Comparison of ENCODE assay signal across 22 cellular contexts in genomic region chr15:81877533-81878227, GRCh38.
DNase-seq lines count a peak whose midpoint lies in the region; ATAC-seq and TF ChIP-seq lines count a peak whose summit lies in the region.
"Had no signal": no experiment of that assay in that cellular context is flagged by ENCODE, and none has a peak within 500 bp of the region (broad histone marks: within the 10 kb centered on the region; RNA-seq: fewer than 3 reads in every experiment).

No MANE protein-coding gene starts in this region.

- H4K20me1 ChIP-seq in osteoblast (ENCODE audit: insufficient read depth, low read length): no peaks in the 10 kb centered on the region

- intact Hi-C loops in activated T-helper 2 cell treated with anti-CD3 and anti-CD28 coated beads, Interferon-gamma antibody, Interleukin-2, Interleukin-4, amounts not matched to agents 10 μg/mL and 5 μg/mL and 100 μg/mL, durations not matched to agents 14 hours and 24 hours and 36 hours (cut with micrococcal nuclease): no loop called here

- H3K36me3 Mint-ChIP-seq in chondrocyte (ENCODE audit: low read depth): peaks cover 1% of the 10 kb centered on the region
- no peaks in the 10 kb centered on the region for H3K36me3 Mint-ChIP-seq in activated T-helper 2 cell treated with anti-CD3 and anti-CD28 coated beads, Interferon-gamma antibody, Interleukin-2, Interleukin-4, amounts not matched to agents 10 μg/mL and 5 μg/mL and 100 μg/mL, durations not matched to agents 14 hours and 24 hours and 36 hours (ENCODE audit: low read depth)
- H3K36me3 Mint-ChIP-seq: activated naive CD8-positive, alpha-beta T cell treated with anti-CD3 and anti-CD28 coated beads for 36 hours; naive thymus-derived CD4-positive, alpha-beta T cell had no signal

- peak overlapping the region; percentile 5 for H3K27ac ChIP-seq in HUES48 (ENCODE audit: low read depth, low read length)
- H3K27ac ChIP-seq in osteoblast (ENCODE audit: low read depth, low read length): no peak overlapping the region
- H3K27ac ChIP-seq: KMS-11, left lung, right lobe of liver, testis had no signal

- no peaks in the 10 kb centered on the region for H3K36me3 ChIP-seq in HUES48 (ENCODE audit: control insufficient read depth, insufficient read depth, low read length)
- H3K36me3 ChIP-seq in osteoblast (ENCODE audit: insufficient read depth, low read length): no peaks in the 10 kb centered on the region
- H3K36me3 ChIP-seq: left lung, right lobe of liver had no signal

- no peaks in the 10 kb centered on the region for H3K9me3 ChIP-seq in HUES48 (ENCODE audit: control insufficient read depth, insufficient read depth, low read length)
- no peaks in the 10 kb centered on the region for H3K9me3 ChIP-seq in osteoblast (ENCODE audit: low read depth, low read length)
- H3K9me3 ChIP-seq: left lung, right lobe of liver, testis had no signal

- H3K4me1 Mint-ChIP-seq in chondrocyte (ENCODE audit: low read depth): peaks cover 27% of the 10 kb centered on the region
- H3K4me1 Mint-ChIP-seq in activated T-helper 2 cell treated with anti-CD3 and anti-CD28 coated beads, Interferon-gamma antibody, Interleukin-2, Interleukin-4, amounts not matched to agents 10 μg/mL and 5 μg/mL and 100 μg/mL, durations not matched to agents 14 hours and 24 hours and 36 hours (ENCODE audit: low read depth): no peaks in the 10 kb centered on the region
- H3K4me1 Mint-ChIP-seq: activated naive CD8-positive, alpha-beta T cell treated with anti-CD3 and anti-CD28 coated beads for 36 hours; naive thymus-derived CD4-positive, alpha-beta T cell had no signal

- DNase-seq in NCI-H2227 (lab: John Stamatoyannopoulos, UW; ENCODE audit: unreplicated experiment) (peak; percentile 23), chondrocyte (ENCODE audit: low spot score) (no peak), osteoblast (ENCODE audit: insufficient read length, low spot score, missing footprints) (no peak), omental fat pad (ENCODE audit: low spot score) (no peak), mucosa of gallbladder (ENCODE audit: low spot score) (no peak)
- no peak for DNase-seq in activated T-helper 2 cell treated with anti-CD3 and anti-CD28 coated beads, Interferon-gamma antibody, Interleukin-2, Interleukin-4, amounts not matched to agents 10 μg/mL and 5 μg/mL and 100 μg/mL, durations not matched to agents 14 hours and 24 hours and 36 hours (ENCODE audit: low spot score)
- DNase-seq: activated CD4-positive, alpha-beta T cell treated with anti-CD3 and anti-CD28 coated beads for 4 hours; activated naive CD8-positive, alpha-beta T cell treated with anti-CD3 and anti-CD28 coated beads for 36 hours; effector memory CD8-positive, alpha-beta T cell; hypothalamus; left lung; naive thymus-derived CD4-positive, alpha-beta T cell; NCI-H1436 treated with DMSO at 0.1 percent for 48 hours; right lobe of liver; stimulated activated CD4-positive, alpha-beta T cell treated with anti-CD3 and anti-CD28 coated beads, Interleukin-2, amount 100 ng/mL, for 48 hours; T1000; testis had no signal

- no peaks in the 10 kb centered on the region for H3K27me3 Mint-ChIP-seq in chondrocyte (ENCODE audit: low read depth)
- no peaks in the 10 kb centered on the region for H3K27me3 Mint-ChIP-seq in activated T-helper 2 cell treated with anti-CD3 and anti-CD28 coated beads, Interferon-gamma antibody, Interleukin-2, Interleukin-4, amounts not matched to agents 10 μg/mL and 5 μg/mL and 100 μg/mL, durations not matched to agents 14 hours and 24 hours and 36 hours (ENCODE audit: low read depth)
- H3K27me3 Mint-ChIP-seq: activated naive CD8-positive, alpha-beta T cell treated with anti-CD3 and anti-CD28 coated beads for 36 hours had no signal

- H2AFZ ChIP-seq in osteoblast (ENCODE audit: low read length): no peak overlapping the region

- H3K27ac Mint-ChIP-seq in chondrocyte (ENCODE audit: unreplicated experiment): peak overlapping the region; percentile 73
- no peak overlapping the region for H3K27ac Mint-ChIP-seq in activated T-helper 2 cell treated with anti-CD3 and anti-CD28 coated beads, Interferon-gamma antibody, Interleukin-2, Interleukin-4, amounts not matched to agents 10 μg/mL and 5 μg/mL and 100 μg/mL, durations not matched to agents 14 hours and 24 hours and 36 hours
- H3K27ac Mint-ChIP-seq: activated naive CD8-positive, alpha-beta T cell treated with anti-CD3 and anti-CD28 coated beads for 36 hours; B cell; effector memory CD8-positive, alpha-beta T cell; naive thymus-derived CD4-positive, alpha-beta T cell had no signal

- H3K79me2 ChIP-seq in osteoblast (ENCODE audit: insufficient read depth, low read length): no peaks in the 10 kb centered on the region

- H3K4me3 ChIP-seq in HUES48 (ENCODE audit: low read depth, low read length) (no peak overlapping the region), osteoblast (ENCODE audit: insufficient read depth, low read length) (no peak overlapping the region)
- H3K4me3 ChIP-seq: left lung, right lobe of liver, testis had no signal

- H3K4me3 Mint-ChIP-seq in chondrocyte (ENCODE audit: unreplicated experiment): no peak overlapping the region
- H3K4me3 Mint-ChIP-seq in activated T-helper 2 cell treated with anti-CD3 and anti-CD28 coated beads, Interferon-gamma antibody, Interleukin-2, Interleukin-4, amounts not matched to agents 10 μg/mL and 5 μg/mL and 100 μg/mL, durations not matched to agents 14 hours and 24 hours and 36 hours (ENCODE audit: low read depth): no peak overlapping the region
- H3K4me3 Mint-ChIP-seq: activated naive CD8-positive, alpha-beta T cell treated with anti-CD3 and anti-CD28 coated beads for 36 hours; B cell; effector memory CD8-positive, alpha-beta T cell; naive thymus-derived CD4-positive, alpha-beta T cell had no signal

- H3K9ac ChIP-seq in HUES48 (ENCODE audit: low read depth, low read length): no peak overlapping the region
- H3K9ac ChIP-seq: KMS-11 had no signal

- ATAC-seq in omental fat pad (ENCODE audit: low FRiP score) (no peak), HG02981 (IDR thresholded peaks at IDR 0.05; ENCODE audit: unreplicated experiment) (no peak)
- ATAC-seq: effector memory CD8-positive, alpha-beta T cell; left lung; naive thymus-derived CD4-positive, alpha-beta T cell; right lobe of liver; Right ventricle myocardium inferior had no signal

- 0 out of 2 replicates have a peak, but pooled peaks cover 5% of the 10 kb centered on the region for H3K4me1 ChIP-seq in HUES48 (ENCODE audit: control insufficient read depth, insufficient read depth, low read length)
- H3K4me1 ChIP-seq in osteoblast (ENCODE audit: insufficient read depth, low read length): peaks cover 11% of the 10 kb centered on the region
- H3K4me1 ChIP-seq: left lung, right lobe of liver had no signal

- H3K4me2 ChIP-seq in osteoblast (ENCODE audit: insufficient read depth, low read length): peak overlapping the region; percentile 50
- H3K4me2 ChIP-seq: KMS-11 had no signal

- H3K27me3 ChIP-seq in HUES48 (ENCODE audit: control insufficient read depth, insufficient read depth, low read length) (no peaks in the 10 kb centered on the region), osteoblast (ENCODE audit: insufficient read depth, low read length) (no peaks in the 10 kb centered on the region)
- H3K27me3 ChIP-seq: left lung, testis had no signal

- peaks cover 2% of the 10 kb centered on the region for H3K9me3 Mint-ChIP-seq in chondrocyte (ENCODE audit: low read depth)
- H3K9me3 Mint-ChIP-seq in activated T-helper 2 cell treated with anti-CD3 and anti-CD28 coated beads, Interferon-gamma antibody, Interleukin-2, Interleukin-4, amounts not matched to agents 10 μg/mL and 5 μg/mL and 100 μg/mL, durations not matched to agents 14 hours and 24 hours and 36 hours: no peaks in the 10 kb centered on the region
- H3K9me3 Mint-ChIP-seq: activated naive CD8-positive, alpha-beta T cell treated with anti-CD3 and anti-CD28 coated beads for 36 hours; effector memory CD8-positive, alpha-beta T cell had no signal

- no peak for TF ChIP-seq CTCF in chondrocyte (IDR thresholded peaks at IDR 0.05)
- no peak for TF ChIP-seq CTCF in osteoblast (IDR thresholded peaks at IDR 0.05; ENCODE audit: extremely low read depth, low read depth, low read length)
- no peak for TF ChIP-seq CTCF in omental fat pad (IDR thresholded peaks at IDR 0.05)
